22 cellular contexts compared by ENCODE assay signal in genomic region chr1:231165371-231165770, GRCh38. TPM values are rescaled to one million over a fixed set of nuclear protein-coding genes. Genes with fewer than 3 reads are reported as not detected.
DNase-seq lines count a peak whose midpoint lies in the region; ATAC-seq and TF ChIP-seq lines count a peak whose summit lies in the region.
"Had no signal": no experiment of that assay in that cellular context is flagged by ENCODE, and none has a peak within 500 bp of the region (broad histone marks: within the 10 kb centered on the region; RNA-seq: fewer than 3 reads in every experiment).

No MANE protein-coding gene starts in this region.

- ATAC-seq in left lung (peak; percentile 24), GM19324 (IDR thresholded peaks at IDR 0.05; ENCODE audit: low FRiP score, unreplicated experiment) (no peak), HG03139 (IDR thresholded peaks at IDR 0.05; ENCODE audit: unreplicated experiment) (no peak)
- ATAC-seq: naive thymus-derived CD8-positive, alpha-beta T cell had no signal

- intact Hi-C loops in left lung (cut with DNase I): no loop called here

- H3K4me1 ChIP-seq in left lung: peaks cover 11 to 30% of the 10 kb centered on the region in 2 donors

- H3K27me3 ChIP-seq in left lung: peaks cover 40 to 89% of the 10 kb centered on the region in 2 donors

- no peak overlapping the region for H3K27ac ChIP-seq in left lung
- H3K27ac ChIP-seq: left ventricle myocardium inferior, suprapubic skin had no signal

- no peak for TF ChIP-seq CTCF in choroid plexus epithelial cell (conservative IDR thresholded peaks at IDR 0.05; ENCODE audit: low read depth, low read length)
- no peak for TF ChIP-seq CTCF in left lung (IDR thresholded peaks at IDR 0.05)

- DNase-seq in EH (ENCODE audit: low read depth) (peak; percentile 41), M059J (ENCODE audit: low read depth) (peak; percentile 29), choroid plexus epithelial cell (ENCODE audit: low read depth) (peak; percentile 64), left lung (no peak), KG1 (lab: John Stamatoyannopoulos, UW) (no peak), HT-29 (ENCODE audit: low spot score) (no peak)
- DNase-seq: ACHN; activated CD4-positive, alpha-beta T cell treated with anti-CD3 and anti-CD28 coated beads for 1 hour; activated naive CD4-positive, alpha-beta T cell treated with anti-CD3 and anti-CD28 coated beads for 36 hours; activated T-cell treated with anti-CD3 and anti-CD28 coated beads, Interleukin-2, amount 50 U/mL, for 48 hours; effector CD8-positive, alpha-beta T cell; H9; left ventricle myocardium inferior; naive thymus-derived CD8-positive, alpha-beta T cell; NCI-H1694; NCI-H748 treated with DMSO at 0.1 percent for 48 hours; SHP77 treated with DMSO at 0.1 percent for 48 hours; stimulated activated CD4-positive, alpha-beta T cell treated with anti-CD3 and anti-CD28 coated beads, Interleukin-1b, Interleukin-23, amount 100 ng/mL, for 48 hours had no signal

- H3K9me3 ChIP-seq in left lung: no peaks in the 10 kb centered on the region
- H3K9me3 ChIP-seq: left ventricle myocardium inferior, suprapubic skin had no signal

- no peak overlapping the region for H3K4me3 ChIP-seq in choroid plexus epithelial cell (ENCODE audit: low read depth, low read length)
- H3K4me3 ChIP-seq in left lung: no peak overlapping the region
- H3K4me3 ChIP-seq: left ventricle myocardium inferior, suprapubic skin had no signal

- no peaks in the 10 kb centered on the region for H3K36me3 ChIP-seq in left lung
- H3K36me3 ChIP-seq: left ventricle myocardium inferior, suprapubic skin had no signal

RNA-seq across cellular contexts. Expression of gene TRIM67, which starts 3.5 kb away (rescaled TPM):
- 0.10 and 0.20 TPM in 2 replicates for total RNA-seq in M059J (2014; rRNA removed; shearing (Covaris generic))
- total RNA-seq in left lung: under 1 TPM in 1 of 2 donors, not detected in 1; 0.06 TPM
- total RNA-seq in HT-29 (2014; rRNA removed; shearing (Covaris generic)): 0.03 and 0.05 TPM in 2 replicates
- total RNA-seq: activated naive CD4-positive, alpha-beta T cell treated with anti-CD3 and anti-CD28 coated beads for 36 hours; H9; naive thymus-derived CD8-positive, alpha-beta T cell; posterior vena cava had no signal

Comparison
In these comparisons a context has a peak if more than half of its experiments do, and no peak if none do; other contexts are left out.
1. DNase-seq: peak in EH (single experiment), M059J (single experiment) and choroid plexus epithelial cell (single experiment); none in left lung (0 of 2), KG1 (single experiment) and HT-29 (single experiment).